In genomic region chr1:47765742-47766485, GRCh38 we compare ENCODE assay signal across 22 cellular contexts.
"Had no signal": no experiment of that assay in that cellular context is flagged by ENCODE, and none has a peak within 500 bp of the region (broad histone marks: within the 10 kb centered on the region; RNA-seq: fewer than 3 reads in every experiment).

No MANE protein-coding gene starts in this region.

- ATAC-seq: activated CD4-positive, alpha-beta T cell treated with anti-CD3 and anti-CD28 coated beads for 36 hours; activated CD8-positive, alpha-beta T cell treated with anti-CD3 and anti-CD28 coated beads for 36 hours; activated T-cell treated with anti-CD3 and anti-CD28 coated beads, Interleukin-2, amount 50 U/mL, for 72 hours; T-cell had no signal

- H3K27ac Mint-ChIP-seq: activated CD4-positive, alpha-beta T cell treated with anti-CD3 and anti-CD28 coated beads for 36 hours; activated CD8-positive, alpha-beta T cell treated with anti-CD3 and anti-CD28 coated beads for 36 hours; activated naive CD4-positive, alpha-beta T cell treated with anti-CD3 and anti-CD28 coated beads, Interleukin-2, amount 10 ng/mL, durations not matched to agents 7 days and 5 days; activated naive CD8-positive, alpha-beta T cell treated with anti-CD3 and anti-CD28 coated beads for 36 hours; activated T-cell treated with anti-CD3 and anti-CD28 coated beads, Interleukin-2, amount 50 U/mL, for 72 hours; activated T-helper 2 cell treated with anti-CD3 and anti-CD28 coated beads, Interferon-gamma antibody, Interleukin-2, Interleukin-4, amounts not matched to agents 10 μg/mL and 5 μg/mL and 100 μg/mL, durations not matched to agents 14 hours and 24 hours and 36 hours; T-cell had no signal

- DNase-seq: activated CD4-positive, alpha-beta T cell treated with anti-CD3 and anti-CD28 coated beads for 36 hours; activated CD4-positive, alpha-beta T cell treated with anti-CD3 and anti-CD28 coated beads, Interleukin-2, amount 50 U/mL, for 1 hour; activated CD8-positive, alpha-beta memory T cell treated with anti-CD3 and anti-CD28 coated beads, Interleukin-2, amount 50 U/mL, for 4 hours; activated CD8-positive, alpha-beta T cell treated with anti-CD3 and anti-CD28 coated beads for 36 hours; activated gamma-delta T cell treated with Interleukin-2 at 50 U/mL for 16 hours; activated naive CD4-positive, alpha-beta T cell treated with anti-CD3 and anti-CD28 coated beads, Interleukin-2, amount 10 ng/mL, durations not matched to agents 7 days and 5 days; activated naive CD8-positive, alpha-beta T cell treated with anti-CD3 and anti-CD28 coated beads for 36 hours; activated T-cell treated with anti-CD3 and anti-CD28 coated beads, Interleukin-2, amount 50 U/mL, for 72 hours; brain microvascular endothelial cell; caudate nucleus; IMR-90; KG1; NCI-H1092; NCI-H1417; NCI-H510A treated with DMSO at 0.1 percent for 48 hours; PC-9; T-cell; T-helper 2 cell; T1000 had no signal

- H3K27ac ChIP-seq: brain microvascular endothelial cell, PC-9, SK-N-MC, VCaP had no signal

- H3K4me3 ChIP-seq: PC-9, SK-N-MC had no signal

- H3K27me3 Mint-ChIP-seq: activated naive CD8-positive, alpha-beta T cell treated with anti-CD3 and anti-CD28 coated beads for 36 hours had no signal

- H3K4me1 Mint-ChIP-seq: activated CD4-positive, alpha-beta T cell treated with anti-CD3 and anti-CD28 coated beads for 36 hours; activated naive CD4-positive, alpha-beta T cell treated with anti-CD3 and anti-CD28 coated beads, Interleukin-2, amount 10 ng/mL, durations not matched to agents 7 days and 5 days; activated naive CD8-positive, alpha-beta T cell treated with anti-CD3 and anti-CD28 coated beads for 36 hours; T-cell had no signal

- H2AFZ ChIP-seq: PC-9 had no signal

- H3K27me3 ChIP-seq: brain microvascular endothelial cell had no signal

- H3K4me2 ChIP-seq: PC-9 had no signal

- H3K36me3 Mint-ChIP-seq: activated naive CD4-positive, alpha-beta T cell treated with anti-CD3 and anti-CD28 coated beads, Interleukin-2, amount 10 ng/mL, durations not matched to agents 7 days and 5 days; activated naive CD8-positive, alpha-beta T cell treated with anti-CD3 and anti-CD28 coated beads for 36 hours; T-cell had no signal

- H3K4me3 Mint-ChIP-seq: activated CD4-positive, alpha-beta T cell treated with anti-CD3 and anti-CD28 coated beads for 36 hours; activated CD8-positive, alpha-beta T cell treated with anti-CD3 and anti-CD28 coated beads for 36 hours; activated naive CD4-positive, alpha-beta T cell treated with anti-CD3 and anti-CD28 coated beads, Interleukin-2, amount 10 ng/mL, durations not matched to agents 7 days and 5 days; activated naive CD8-positive, alpha-beta T cell treated with anti-CD3 and anti-CD28 coated beads for 36 hours; activated T-cell treated with anti-CD3 and anti-CD28 coated beads, Interleukin-2, amount 50 U/mL, for 72 hours; T-cell had no signal

- H3K9me3 Mint-ChIP-seq: activated CD8-positive, alpha-beta T cell treated with anti-CD3 and anti-CD28 coated beads for 36 hours; activated naive CD4-positive, alpha-beta T cell treated with anti-CD3 and anti-CD28 coated beads, Interleukin-2, amount 10 ng/mL, durations not matched to agents 7 days and 5 days; activated naive CD8-positive, alpha-beta T cell treated with anti-CD3 and anti-CD28 coated beads for 36 hours; activated T-cell treated with anti-CD3 and anti-CD28 coated beads, Interleukin-2, amount 50 U/mL, for 72 hours; activated T-helper 2 cell treated with anti-CD3 and anti-CD28 coated beads, Interferon-gamma antibody, Interleukin-2, Interleukin-4, amounts not matched to agents 10 μg/mL and 5 μg/mL and 100 μg/mL, durations not matched to agents 14 hours and 24 hours and 36 hours; T-cell had no signal

- H3K36me3 ChIP-seq: brain microvascular endothelial cell had no signal
